ENCODE assay signal across 23 cellular contexts in genomic region chr9:25654417-25654816, GRCh38. TPM values are rescaled to one million over a fixed set of nuclear protein-coding genes. Genes with fewer than 3 reads are reported as not detected.
DNase-seq lines count a peak whose midpoint lies in the region; ATAC-seq, FAIRE-seq and TF ChIP-seq lines count a peak whose summit lies in the region.
"Had no signal": no experiment of that assay in that cellular context is flagged by ENCODE, and none has a peak within 500 bp of the region (broad histone marks: within the 10 kb centered on the region; RNA-seq: fewer than 3 reads in every experiment).

No MANE protein-coding gene starts in this region.

- 0 out of 2 replicates have a peak, but pooled peaks cover 5% of the 10 kb centered on the region for H3K9me3 ChIP-seq in HepG2 (ENCODE audit: low read length)
- no peaks in the 10 kb centered on the region for H3K9me3 ChIP-seq in right lobe of liver
- no peaks in the 10 kb centered on the region for H3K9me3 ChIP-seq in hepatocyte (ENCODE audit: low read depth)
- H3K9me3 ChIP-seq in esophagus muscularis mucosa: no peaks in the 10 kb centered on the region
- H3K9me3 ChIP-seq: BLaER1, Caco-2, HAP-1 had no signal

- peaks cover 1% of the 10 kb centered on the region; the same call in 1 of the 2 replicates for H3K9me3 Mint-ChIP-seq in WTC11

- H3K79me2 ChIP-seq in HepG2 (ENCODE audit: insufficient read depth, low read length) (no peaks in the 10 kb centered on the region), hepatocyte (no peaks in the 10 kb centered on the region)

- in situ Hi-C loops in HepG2 (cut with HindIII; ENCODE audit: extremely low pct_ligation_motif_present, low pct_unique_long_range_greater_than_20kb): no loop called here

- H3K27me3 ChIP-seq in HepG2 (ENCODE audit: control insufficient read depth in 1 of 2, insufficient read depth in 2 of 2, low read length in 2 of 2): no peaks in the 10 kb centered on the region
- H3K27me3 ChIP-seq in right lobe of liver: no peaks in the 10 kb centered on the region
- no peaks in the 10 kb centered on the region for H3K27me3 ChIP-seq in hepatocyte
- no peaks in the 10 kb centered on the region for H3K27me3 ChIP-seq in esophagus muscularis mucosa
- H3K27me3 ChIP-seq: BLaER1 had no signal

- CTCF ChIA-PET in HepG2 (lab: Yijun Ruan, JAX; ENCODE audit: low intra/inter-chr PET ratio, low total read pairs): no interaction called here
- CTCF ChIA-PET in WTC11 (lab: Charles Lee): no interaction called here

- ATAC-seq in HepG2: no peak
- ATAC-seq in right lobe of liver: no peak
- ATAC-seq in WTC11: no peak
- ATAC-seq: CD8-positive, alpha-beta T cell; GM12878 had no signal

- H3K9ac ChIP-seq in HepG2 (ENCODE audit: insufficient read depth, low read depth, low read length): no peak overlapping the region
- H3K9ac ChIP-seq: BLaER1, GM23248 had no signal

- DNase-seq in HepG2 (ENCODE audit: low spot score): no peak
- no peak for DNase-seq in right lobe of liver
- no peak for DNase-seq in WTC11 (ENCODE audit: low spot score)
- DNase-seq in hepatocyte (ENCODE audit: low spot score): peak; percentile 5
- no peak for DNase-seq in superior temporal gyrus (ENCODE audit: extremely low spot score)
- no peak for DNase-seq in A172 (ENCODE audit: low spot score)
- no peak for DNase-seq in esophagus muscularis mucosa (ENCODE audit: extremely low spot score)
- DNase-seq: 8988T; CD4-positive, CD25-positive, alpha-beta regulatory T cell; CD8-positive, alpha-beta T cell; DMS153; DND-41; GM23248; HFFc6 had no signal

- H3K4me2 ChIP-seq in HepG2 (ENCODE audit: low read depth, low read length) (no peak overlapping the region), hepatocyte (no peak overlapping the region)
- H3K4me2 ChIP-seq: BLaER1 had no signal

- no peak overlapping the region for H3K4me3 Mint-ChIP-seq in WTC11
- H3K4me3 Mint-ChIP-seq: B cell; CD4-positive, CD25-positive, alpha-beta regulatory T cell; CD8-positive, alpha-beta T cell; HFFc6 had no signal

- H3K4me1 ChIP-seq in HepG2 (ENCODE audit: insufficient read depth, low read length) (no peaks in the 10 kb centered on the region), right lobe of liver (no peaks in the 10 kb centered on the region), hepatocyte (ENCODE audit: insufficient read depth) (no peaks in the 10 kb centered on the region), esophagus muscularis mucosa (no peaks in the 10 kb centered on the region)
- H3K4me1 ChIP-seq: BLaER1, HAP-1 had no signal

- intact Hi-C loops in HepG2 (cut with micrococcal nuclease; ENCODE audit: unreplicated experiment): no loop called here
- intact Hi-C loops in right lobe of liver (cut with DNase I): no loop called here
- intact Hi-C loops in esophagus muscularis mucosa (cut with DNase I): no loop called here

- TF ChIP-seq POLR2A in HepG2 (IDR thresholded peaks at IDR 0.05; ENCODE audit: insufficient read depth in 1 of 2, low read depth in 2 of 2, low read length in 2 of 2) (no peak), right lobe of liver (IDR thresholded peaks at IDR 0.05) (no peak), esophagus muscularis mucosa (IDR thresholded peaks at IDR 0.05; ENCODE audit: low read depth) (no peak)

- FAIRE-seq in HepG2 (lab: Jason Lieb, UNC): no peak
- FAIRE-seq: G401.6, GM12878, GM19239, H54 had no signal

- H3K4me1 Mint-ChIP-seq in WTC11: peaks cover 21% of the 10 kb centered on the region
- H3K4me1 Mint-ChIP-seq: B cell; CD4-positive, CD25-positive, alpha-beta regulatory T cell had no signal

- no peaks in the 10 kb centered on the region for H3K9me2 ChIP-seq in hepatocyte (replicated peaks; ENCODE audit: insufficient read depth)

- TF ChIP-seq EP300 in HepG2 (IDR thresholded peaks at IDR 0.05; ENCODE audit: low read depth in 2 of 2, low read length in 2 of 2) (no peak), HepG2 (CRISPR knock-in tag; IDR thresholded peaks at IDR 0.05; ENCODE audit: borderline replicate concordance) (no peak), esophagus muscularis mucosa (IDR thresholded peaks at IDR 0.05) (no peak)

- H3K36me3 Mint-ChIP-seq in WTC11: no peaks in the 10 kb centered on the region
- H3K36me3 Mint-ChIP-seq: CD4-positive, CD25-positive, alpha-beta regulatory T cell; CD8-positive, alpha-beta T cell had no signal

- H3K4me3 ChIP-seq in HepG2 (replicated peaks in 1 of 3; ENCODE audit: insufficient read depth in 1 of 3, low read depth in 2 of 3, low read length in 3 of 3) (no peak overlapping the region), right lobe of liver (no peak overlapping the region), hepatocyte (no peak overlapping the region), esophagus muscularis mucosa (no peak overlapping the region)
- H3K4me3 ChIP-seq: BLaER1, GM12878, GM23248, HAP-1 had no signal

- 0 out of 2 replicates have a peak overlapping the region, but pooled peaks have one; percentile 29 for H3K27ac Mint-ChIP-seq in WTC11
- H3K27ac Mint-ChIP-seq: B cell; CD4-positive, CD25-positive, alpha-beta regulatory T cell; CD8-positive, alpha-beta T cell; HFFc6 had no signal

- H3K27me3 Mint-ChIP-seq in WTC11 (ENCODE audit: low read depth): no peaks in the 10 kb centered on the region
- H3K27me3 Mint-ChIP-seq: B cell; CD4-positive, CD25-positive, alpha-beta regulatory T cell had no signal

- H3K27ac ChIP-seq in HepG2 (ENCODE audit: extremely low read length, insufficient read depth, low read length): no peak overlapping the region
- H3K27ac ChIP-seq in right lobe of liver: no peak overlapping the region
- H3K27ac ChIP-seq in hepatocyte: no peak overlapping the region
- H3K27ac ChIP-seq in esophagus muscularis mucosa (replicated peaks in 1 of 4): no peak overlapping the region
- H3K27ac ChIP-seq: BLaER1, C4-2B, GM23248 had no signal

- POLR2A ChIA-PET in HepG2 (lab: Yijun Ruan, JAX) (no interaction called here), WTC11 (lab: Charles Lee) (no interaction called here)

- H4K20me1 ChIP-seq in HepG2 (ENCODE audit: insufficient read depth, low read length) (no peaks in the 10 kb centered on the region), hepatocyte (ENCODE audit: insufficient read depth, poor library complexity, severe bottlenecking) (no peaks in the 10 kb centered on the region)
- H4K20me1 ChIP-seq: BLaER1 had no signal

- H3K36me3 ChIP-seq in HepG2 (replicated peaks in 1 of 2; ENCODE audit: control insufficient read depth in 1 of 2, insufficient read depth in 2 of 2, low read length in 2 of 2) (no peaks in the 10 kb centered on the region), right lobe of liver (no peaks in the 10 kb centered on the region), hepatocyte (replicated peaks; ENCODE audit: insufficient read depth, low read depth) (no peaks in the 10 kb centered on the region), esophagus muscularis mucosa (no peaks in the 10 kb centered on the region)
- H3K36me3 ChIP-seq: BLaER1, HAP-1 had no signal

- 10% methylated on average over 2 of the region's 2 CpGs for WGBS in HepG2 (ENCODE audit: low lambda C conversion rate)
- 44% methylated on average over 2 of the region's 2 CpGs for WGBS in right lobe of liver (ENCODE audit: insufficient coverage, low coverage, low lambda C conversion rate, missing lambda C conversion rate)
- WGBS in hepatocyte (ENCODE audit: low lambda C conversion rate, missing lambda C conversion rate): 63% methylated on average over 2 of the region's 2 CpGs
- 96% methylated on average over 2 of the region's 2 CpGs for WGBS in esophagus muscularis mucosa

- no TSS peak for BruUV-seq in HepG2 (replicated peaks; lab: Mats Ljungman, UMichigan)

- H2AFZ ChIP-seq in HepG2 (ENCODE audit: low read length) (no peak overlapping the region), hepatocyte (no peak overlapping the region)
- H2AFZ ChIP-seq: GM23248 had no signal

- no peak for TF ChIP-seq RAD21 in HepG2 (CRISPR knock-in tag; IDR thresholded peaks at IDR 0.05)

- no peak for TF ChIP-seq CTCF in HepG2 (CRISPR knock-in tag; IDR thresholded peaks at IDR 0.05)
- no peak for TF ChIP-seq CTCF in right lobe of liver (IDR thresholded peaks at IDR 0.05)
- TF ChIP-seq CTCF in WTC11 (IDR thresholded peaks at IDR 0.05): no peak
- TF ChIP-seq CTCF in hepatocyte (IDR thresholded peaks at IDR 0.05; ENCODE audit: poor library complexity): no peak
- no peak for TF ChIP-seq CTCF in esophagus muscularis mucosa (IDR thresholded peaks at IDR 0.05)

TF ChIP-seq in HepG2, 621 proteins besides CTCF, POLR2A, EP300 and RAD21 (continues in another document):
- peak; percentile 58 to 82 for TF ChIP-seq MAFK (conservative IDR thresholded peaks at IDR 0.05 in 1 of 2, IDR thresholded peaks at IDR 0.05 in 1 of 2; ENCODE audit: low read length in 2 of 2)

TF ChIP-seq in WTC11, 78 proteins besides CTCF, POLR2A, EP300 and RAD21 (continues in another document):
- TF ChIP-seq GRHL2 (CRISPR knock-in tag; IDR thresholded peaks at IDR 0.05; ENCODE audit: insufficient replicate concordance, severe bottlenecking) (no peak), ZNF263 (CRISPR knock-in tag; IDR thresholded peaks at IDR 0.05; ENCODE audit: low read depth) (no peak)

RNA-seq across cellular contexts. Expression of gene TUSC1, which starts 23.8 kb away (rescaled TPM):
- total RNA-seq in HepG2 (2016; rRNA removed; fragmentation: Illumina TruSeq; extraction: Trizol) (not detected in 2 replicates), right lobe of liver (1 to 10 TPM; 4.0 to 8.8 (median 5.5) TPM), WTC11 (2021) (6.0 to 6.4 TPM (median 6.0 TPM) in 3 replicates), hepatocyte (7.5 and 11.2 TPM in 2 replicates), esophagus muscularis mucosa (10 to 100 TPM; 22.4 to 43.5 (median 34.0) TPM)
- not detected in 2 replicates for total RNA-seq in HepG2 (2016; cell fraction: cytosol; rRNA removed; fragmentation: Illumina TruSeq; extraction: Trizol; ENCODE audit: low read depth)
- not detected in 2 replicates for total RNA-seq in HepG2 (2016; cell fraction: insoluble cytoplasmic fraction; rRNA removed; fragmentation: Illumina TruSeq; extraction: Trizol)
- not detected in 2 replicates for total RNA-seq in HepG2 (2016; cell fraction: membrane; rRNA removed; fragmentation: Illumina TruSeq; extraction: Trizol)
- not detected in 2 replicates for total RNA-seq in HepG2 (2016; cell fraction: nucleus; rRNA removed; fragmentation: Illumina TruSeq; extraction: Trizol)
- polyA plus RNA-seq in HepG2 (2011; rRNA removed) (not detected in 2 replicates), hepatocyte (10.9 and 13.8 TPM in 2 replicates)
- not detected in 2 replicates for polyA plus RNA-seq in HepG2 (2011; cell fraction: cytosol; rRNA removed)
- polyA plus RNA-seq in HepG2 (2011; cell fraction: nucleus; rRNA removed): not detected in 2 replicates
- polyA plus RNA-seq in HepG2 (2012): not detected in 2 replicates
- not detected in 2 replicates for polyA plus RNA-seq in HepG2 (2016; cell fraction: cytosol; fragmentation: Illumina TruSeq; extraction: Trizol; ENCODE audit: low read depth)
- polyA plus RNA-seq in HepG2 (2016; cell fraction: insoluble cytoplasmic fraction; fragmentation: Illumina TruSeq; extraction: Trizol; ENCODE audit: low read depth): not detected in 2 replicates
- not detected in 2 replicates for polyA plus RNA-seq in HepG2 (2016; cell fraction: membrane; fragmentation: Illumina TruSeq; extraction: Trizol; ENCODE audit: low read depth)
- not detected in 2 replicates for polyA plus RNA-seq in HepG2 (2016; cell fraction: nucleus; fragmentation: Illumina TruSeq; extraction: Trizol; ENCODE audit: insufficient read depth, low read depth)
- polyA minus RNA-seq in HepG2 (2011; rRNA and poly(A)+ RNA removed; ENCODE audit: low replicate concordance): 3.9 TPM in 1 of 2 replicates, not detected in the other
- polyA minus RNA-seq in HepG2 (2011; cell fraction: cytosol; rRNA and poly(A)+ RNA removed): not detected in 2 replicates
- not detected in 2 replicates for polyA minus RNA-seq in HepG2 (2011; cell fraction: nucleus; rRNA and poly(A)+ RNA removed)
- total RNA-seq in A172 (2014; rRNA removed; shearing (Covaris generic)): 27.3 and 31.2 TPM in 2 replicates
- total RNA-seq: CD4-positive, CD25-positive, alpha-beta regulatory T cell; CD8-positive, alpha-beta T cell; GM12878 had no signal
- polyA plus RNA-seq: GM12878 had no signal
